ENCODE assay signal across 19 cellular contexts in genomic region chr3:97102641-97103040, GRCh38.
A peak's percentile ranks its signal among the peaks of the same experiment; 100 is the strongest.
DNase-seq lines count a peak whose midpoint lies in the region; ATAC-seq and TF ChIP-seq lines count a peak whose summit lies in the region.
"Had no signal": no experiment of that assay in that cellular context is flagged by ENCODE, and none has a peak within 500 bp of the region (broad histone marks: within the 10 kb centered on the region; RNA-seq: fewer than 3 reads in every experiment).

No MANE protein-coding gene starts in this region.

- POLR2A ChIA-PET in PC-3 (lab: Charles Lee; ENCODE audit: unreplicated experiment) = no interaction called here

- H3K4me3 ChIP-seq in PC-3 (ENCODE audit: low read length) = no peak overlapping the region
- H3K4me3 ChIP-seq: BLaER1 had no signal

- intact Hi-C loops in PC-3 (cut with micrococcal nuclease) = no loop called here

- no peak overlapping the region for H3K9ac ChIP-seq in PC-3 (ENCODE audit: low read length)
- H3K9ac ChIP-seq: BLaER1 had no signal

- H3K36me3 ChIP-seq in PC-3 (ENCODE audit: low read depth, low read length) = no peaks in the 10 kb centered on the region
- H3K36me3 ChIP-seq: BLaER1 had no signal

- H2AFZ ChIP-seq in PC-3 (ENCODE audit: low read length) = no peak overlapping the region

- no peaks in the 10 kb centered on the region for H3K9me3 ChIP-seq in PC-3 (ENCODE audit: low read length)
- H3K9me3 ChIP-seq: BLaER1 had no signal

- H3K27me3 ChIP-seq in PC-3 (ENCODE audit: low read length) = no peaks in the 10 kb centered on the region
- H3K27me3 ChIP-seq: BLaER1 had no signal

- no peaks in the 10 kb centered on the region for H3K79me2 ChIP-seq in PC-3 (ENCODE audit: low read length)

- H3K4me2 ChIP-seq in PC-3 (ENCODE audit: low read length) = no peak overlapping the region
- H3K4me2 ChIP-seq: BLaER1 had no signal

- no peaks in the 10 kb centered on the region for H4K20me1 ChIP-seq in PC-3 (ENCODE audit: low read length)
- H4K20me1 ChIP-seq: BLaER1 had no signal

- CTCF ChIA-PET in PC-3 (lab: Charles Lee) = no interaction called here

- peak; percentile 53 for ATAC-seq in PC-3

- no peaks in the 10 kb centered on the region for H3K4me1 ChIP-seq in PC-3 (ENCODE audit: insufficient read depth, low read length)
- H3K4me1 ChIP-seq: BLaER1 had no signal

- no peak for TF ChIP-seq CTCF in PC-3 (conservative IDR thresholded peaks at IDR 0.05; ENCODE audit: low read depth, low read length)

- no peaks in the 10 kb centered on the region for H3F3A ChIP-seq in PC-3 (ENCODE audit: low read length, unreplicated experiment)

- H3K9me2 ChIP-seq in PC-3 (replicated peaks; ENCODE audit: low read length) = no peaks in the 10 kb centered on the region

- no TSS peak for BruUV-seq in PC-3 (replicated peaks; lab: Mats Ljungman, UMichigan)

- no peak overlapping the region for H3K27ac ChIP-seq in PC-3 (ENCODE audit: low read length)
- H3K27ac ChIP-seq: BLaER1 had no signal

- DNase-seq in HS-5 (ENCODE audit: low read depth) = peak; percentile 26
- no peak for DNase-seq in PC-3
- DNase-seq in astrocyte of the hippocampus (ENCODE audit: low read depth, low spot score) = peak; percentile 1
- DNase-seq in renal cortical epithelial cell (ENCODE audit: low read depth) = peak; percentile 1
- no peak for DNase-seq in NCI-H1436 treated with DMSO at 0.1 percent for 48 hours (lab: John Stamatoyannopoulos, UW)
- DNase-seq in GM19238 (ENCODE audit: insufficient read length, low spot score) = no peak
- DNase-seq in T-helper 1 cell = no peak
- DNase-seq: CD4-positive, CD25-positive, alpha-beta regulatory T cell; HCEC 1CT; NCI-H1092; NCI-H1417 treated with DMSO at 0.1 percent for 48 hours; NCI-H187; NCI-H2081 treated with DMSO at 0.1 percent for 48 hours; NCI-H2171; NCI-H345; NCI-H510A treated with DMSO at 0.1 percent for 48 hours; NCI-H774; SHP77 treated with DMSO at 0.1 percent for 48 hours had no signal

Comparison
In these comparisons a context has a peak if more than half of its experiments do, and no peak if none do; other contexts are left out.
1. DNase-seq: peak in HS-5 (single experiment), astrocyte of the hippocampus (single experiment) and renal cortical epithelial cell (single experiment); none in PC-3 (single experiment), NCI-H1436 treated with DMSO at 0.1 percent for 48 hours (single experiment), GM19238 (single experiment) and T-helper 1 cell (0 of 5).